Comparison of ENCODE assay signal across 14 cellular contexts in the genomic region with DNA sequence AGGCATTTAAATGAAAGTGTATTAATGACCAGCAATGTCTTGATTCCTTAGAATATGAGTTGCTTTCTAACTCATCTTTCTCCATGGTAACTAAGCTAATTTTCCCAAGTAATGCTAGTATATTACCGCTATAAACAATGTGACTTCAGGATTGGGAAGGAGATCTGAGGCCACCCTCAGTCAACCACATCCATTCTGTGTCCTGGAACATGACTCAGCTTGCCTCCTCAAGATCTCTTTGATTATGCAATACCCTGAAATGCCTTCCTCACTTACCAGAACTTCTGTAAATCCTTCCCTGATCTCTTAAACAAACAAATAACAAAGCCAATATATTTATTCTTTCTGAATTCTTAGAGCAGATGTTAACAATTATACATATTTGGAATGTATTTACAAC.
DNase-seq lines count a peak whose midpoint lies in the region; ATAC-seq, FAIRE-seq and TF ChIP-seq lines count a peak whose summit lies in the region.
"Had no signal": no experiment of that assay in that cellular context is flagged by ENCODE, and none has a peak within 500 bp of the region (broad histone marks: within the 10 kb centered on the region; RNA-seq: fewer than 3 reads in every experiment).

No MANE protein-coding gene starts in this region.

- intact Hi-C loops in lower leg skin (cut with DNase I; ENCODE audit: low total_unique reads) (no loop called here), body of pancreas (cut with DNase I) (no loop called here)

- H3K4me1 ChIP-seq in A549: no peaks in the 10 kb centered on the region
- H3K4me1 ChIP-seq in CD8-positive, alpha-beta memory T cell (ENCODE audit: insufficient read depth, low read length): no peaks in the 10 kb centered on the region
- no peaks in the 10 kb centered on the region for H3K4me1 ChIP-seq in body of pancreas
- H3K4me1 ChIP-seq: suprapubic skin had no signal

- H3K4me1 Mint-ChIP-seq in CD8-positive, alpha-beta memory T cell: no peaks in the 10 kb centered on the region

- peaks cover 0 to 23% (median 6%) of the 10 kb centered on the region in 5 donors for H3K9me3 Mint-ChIP-seq in CD8-positive, alpha-beta memory T cell

- no peaks in the 10 kb centered on the region for H3K9me3 ChIP-seq in A549
- H3K9me3 ChIP-seq in CD8-positive, alpha-beta memory T cell (ENCODE audit: low read length): no peaks in the 10 kb centered on the region
- no peaks in the 10 kb centered on the region for H3K9me3 ChIP-seq in body of pancreas
- H3K9me3 ChIP-seq: suprapubic skin had no signal

- TF ChIP-seq CTCF in A549 (IDR thresholded peaks at IDR 0.05) (no peak), fibroblast of pulmonary artery (IDR thresholded peaks at IDR 0.05; ENCODE audit: low read length, missing control alignments) (no peak), lower leg skin (IDR thresholded peaks at IDR 0.05) (no peak), body of pancreas (IDR thresholded peaks at IDR 0.05) (no peak)

- ATAC-seq in A549: no peak
- no peak for ATAC-seq in body of pancreas
- ATAC-seq: activated naive CD4-positive, alpha-beta T cell treated with anti-CD3 and anti-CD28 coated beads, Interleukin-2, amount 50 U/mL, for 72 hours had no signal

- 42% methylated on average over 1 of the region's 1 CpG for WGBS in A549 (ENCODE audit: missing lambda C conversion rate)
- 68 to 71% methylated on average over 1 of the region's 1 CpG for WGBS in lower leg skin, 2 donors
- 88 to 91% methylated on average over 1 of the region's 1 CpG for WGBS in body of pancreas, 2 donors

- DNase-seq in A549 (ENCODE audit: low read depth in 1 of 2, low spot score in 1 of 2): peak in 1 of 2 experiments; percentile 49
- peak; percentile 38 for DNase-seq in T1000 (lab: John Stamatoyannopoulos, UW)
- DNase-seq in fibroblast of pulmonary artery (ENCODE audit: low read depth): peak; percentile 62
- DNase-seq in lower leg skin (ENCODE audit: low spot score in 2 of 2): no peak
- no peak for DNase-seq in CD8-positive, alpha-beta memory T cell
- no peak for DNase-seq in body of pancreas
- no peak for DNase-seq in GM19240 (ENCODE audit: insufficient read length, low spot score)
- DNase-seq: DMS79 treated with DMSO at 0.1 percent for 48 hours, midbrain, NCI-H187 treated with DMSO at 0.1 percent for 48 hours had no signal

- no peaks in the 10 kb centered on the region for H3K36me3 ChIP-seq in CD8-positive, alpha-beta memory T cell (ENCODE audit: insufficient read depth, low read length)
- H3K36me3 ChIP-seq in body of pancreas (replicated peaks in 1 of 2; ENCODE audit: insufficient read depth in 1 of 2, low read depth in 2 of 2): no peaks in the 10 kb centered on the region
- H3K36me3 ChIP-seq: suprapubic skin had no signal

- TF ChIP-seq EP300 in A549 (IDR thresholded peaks at IDR 0.05): no peak
- no peak for TF ChIP-seq EP300 in Ishikawa (IDR thresholded peaks at IDR 0.05; ENCODE audit: borderline replicate concordance)

- no peak for FAIRE-seq in A549 (lab: Jason Lieb, UNC)
- FAIRE-seq: GM18507 had no signal

- H3K27ac ChIP-seq in A549: no peak overlapping the region
- no peak overlapping the region for H3K27ac ChIP-seq in CD8-positive, alpha-beta memory T cell (ENCODE audit: low read depth, low read length)
- no peak overlapping the region for H3K27ac ChIP-seq in body of pancreas
- H3K27ac ChIP-seq: suprapubic skin had no signal

- no peak for TF ChIP-seq POLR2A in A549 (IDR thresholded peaks at IDR 0.05; ENCODE audit: low read length)
- no peak for TF ChIP-seq POLR2A in lower leg skin (IDR thresholded peaks at IDR 0.05)
- TF ChIP-seq POLR2A in body of pancreas (IDR thresholded peaks at IDR 0.05): no peak

- no peaks in the 10 kb centered on the region for H3K36me3 Mint-ChIP-seq in CD8-positive, alpha-beta memory T cell
- H3K36me3 Mint-ChIP-seq: activated naive CD4-positive, alpha-beta T cell treated with anti-CD3 and anti-CD28 coated beads, Interleukin-2, amount 50 U/mL, for 72 hours had no signal

- no peak overlapping the region for H3K4me2 ChIP-seq in A549

- no peak overlapping the region for H3K27ac Mint-ChIP-seq in CD8-positive, alpha-beta memory T cell
- H3K27ac Mint-ChIP-seq: activated naive CD4-positive, alpha-beta T cell treated with anti-CD3 and anti-CD28 coated beads, Interleukin-2, amount 50 U/mL, for 72 hours had no signal

- no peaks in the 10 kb centered on the region for H3K27me3 Mint-ChIP-seq in CD8-positive, alpha-beta memory T cell

- POLR2A ChIA-PET in A549 (lab: Yijun Ruan, JAX): no interaction called here
- POLR2A ChIA-PET in CD8-positive, alpha-beta memory T cell (lab: Charles Lee): no interaction called here

- H3K27me3 ChIP-seq in CD8-positive, alpha-beta memory T cell (ENCODE audit: insufficient read depth, low read length, poor library complexity, severe bottlenecking): no peaks in the 10 kb centered on the region
- H3K27me3 ChIP-seq in body of pancreas: no peaks in the 10 kb centered on the region
- H3K27me3 ChIP-seq: suprapubic skin had no signal

- TF ChIP-seq RAD21 in A549 (conservative IDR thresholded peaks at IDR 0.05 in 1 of 2, IDR thresholded peaks at IDR 0.05 in 1 of 2) (no peak), Ishikawa (IDR thresholded peaks at IDR 0.05; ENCODE audit: low read depth) (no peak)

- H3K4me3 Mint-ChIP-seq in CD8-positive, alpha-beta memory T cell: no peak overlapping the region

- H3K4me3 ChIP-seq in A549: no peak overlapping the region
- no peak overlapping the region for H3K4me3 ChIP-seq in fibroblast of pulmonary artery (replicated peaks; ENCODE audit: low read depth, low read length)
- no peak overlapping the region for H3K4me3 ChIP-seq in lower leg skin (ENCODE audit: low read depth, poor library complexity, severe bottlenecking)
- no peak overlapping the region for H3K4me3 ChIP-seq in CD8-positive, alpha-beta memory T cell (ENCODE audit: low read length)
- no peak overlapping the region for H3K4me3 ChIP-seq in body of pancreas
- H3K4me3 ChIP-seq: suprapubic skin had no signal

- CTCF ChIA-PET in A549 (lab: Yijun Ruan, JAX): no interaction called here
- CTCF ChIA-PET in CD8-positive, alpha-beta memory T cell (lab: Charles Lee): no interaction called here

TF ChIP-seq in A549, 52 proteins besides CTCF, POLR2A, EP300 and RAD21:
- TF ChIP-seq CEBPB (IDR thresholded peaks at IDR 0.05) (peak; percentile 32 to 61; a peak in 2 of 4 replicates), KDM1A (IDR thresholded peaks at IDR 0.05; ENCODE audit: low read depth) (no peak)

TF ChIP-seq in Ishikawa, 13 proteins besides CTCF, POLR2A, EP300 and RAD21:
- TF ChIP-seq CEBPB (IDR thresholded peaks at IDR 0.05) (peak; percentile 71), FOXM1 (IDR thresholded peaks at IDR 0.05; ENCODE audit: borderline replicate concordance, low read depth) (no peak), ZBTB7A (IDR thresholded peaks at IDR 0.05; ENCODE audit: low read depth) (no peak)
- TF ChIP-seq, protein P1, sequence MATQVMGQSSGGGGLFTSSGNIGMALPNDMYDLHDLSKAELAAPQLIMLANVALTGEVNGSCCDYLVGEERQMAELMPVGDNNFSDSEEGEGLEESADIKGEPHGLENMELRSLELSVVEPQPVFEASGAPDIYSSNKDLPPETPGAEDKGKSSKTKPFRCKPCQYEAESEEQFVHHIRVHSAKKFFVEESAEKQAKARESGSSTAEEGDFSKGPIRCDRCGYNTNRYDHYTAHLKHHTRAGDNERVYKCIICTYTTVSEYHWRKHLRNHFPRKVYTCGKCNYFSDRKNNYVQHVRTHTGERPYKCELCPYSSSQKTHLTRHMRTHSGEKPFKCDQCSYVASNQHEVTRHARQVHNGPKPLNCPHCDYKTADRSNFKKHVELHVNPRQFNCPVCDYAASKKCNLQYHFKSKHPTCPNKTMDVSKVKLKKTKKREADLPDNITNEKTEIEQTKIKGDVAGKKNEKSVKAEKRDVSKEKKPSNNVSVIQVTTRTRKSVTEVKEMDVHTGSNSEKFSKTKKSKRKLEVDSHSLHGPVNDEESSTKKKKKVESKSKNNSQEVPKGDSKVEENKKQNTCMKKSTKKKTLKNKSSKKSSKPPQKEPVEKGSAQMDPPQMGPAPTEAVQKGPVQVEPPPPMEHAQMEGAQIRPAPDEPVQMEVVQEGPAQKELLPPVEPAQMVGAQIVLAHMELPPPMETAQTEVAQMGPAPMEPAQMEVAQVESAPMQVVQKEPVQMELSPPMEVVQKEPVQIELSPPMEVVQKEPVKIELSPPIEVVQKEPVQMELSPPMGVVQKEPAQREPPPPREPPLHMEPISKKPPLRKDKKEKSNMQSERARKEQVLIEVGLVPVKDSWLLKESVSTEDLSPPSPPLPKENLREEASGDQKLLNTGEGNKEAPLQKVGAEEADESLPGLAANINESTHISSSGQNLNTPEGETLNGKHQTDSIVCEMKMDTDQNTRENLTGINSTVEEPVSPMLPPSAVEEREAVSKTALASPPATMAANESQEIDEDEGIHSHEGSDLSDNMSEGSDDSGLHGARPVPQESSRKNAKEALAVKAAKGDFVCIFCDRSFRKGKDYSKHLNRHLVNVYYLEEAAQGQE (IDR thresholded peaks at IDR 0.05; ENCODE audit: low read depth): no peak
- TF ChIP-seq, protein P2, sequence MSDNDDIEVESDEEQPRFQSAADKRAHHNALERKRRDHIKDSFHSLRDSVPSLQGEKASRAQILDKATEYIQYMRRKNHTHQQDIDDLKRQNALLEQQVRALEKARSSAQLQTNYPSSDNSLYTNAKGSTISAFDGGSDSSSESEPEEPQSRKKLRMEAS (IDR thresholded peaks at IDR 0.05): no peak

Comparison
In these comparisons a context has a peak if more than half of its experiments do, and no peak if none do; other contexts are left out.
1. DNase-seq: peak in T1000 (single experiment) and fibroblast of pulmonary artery (single experiment); none in lower leg skin (0 of 2), CD8-positive, alpha-beta memory T cell (0 of 5), body of pancreas (0 of 4) and GM19240 (single experiment).